ENCODE assay signal across 10 cellular contexts in genomic region chr19:8525401-8525684, GRCh38. TPM values are rescaled to one million over a fixed set of nuclear protein-coding genes. Genes with fewer than 3 reads are reported as not detected.
DNase-seq lines count a peak whose midpoint lies in the region; ATAC-seq and TF ChIP-seq lines count a peak whose summit lies in the region.
"Had no signal": no experiment of that assay in that cellular context is flagged by ENCODE, and none has a peak within 500 bp of the region (broad histone marks: within the 10 kb centered on the region; RNA-seq: fewer than 3 reads in every experiment).

No MANE protein-coding gene starts in this region.

- H3K36me3 ChIP-seq in DOHH2 (ENCODE audit: control insufficient read depth, low read length) (no peaks in the 10 kb centered on the region), WERI-Rb-1 (no peaks in the 10 kb centered on the region), rectal smooth muscle tissue (ENCODE audit: control insufficient read depth, insufficient read depth, low read length) (peaks cover 2% of the 10 kb centered on the region)

- TF ChIP-seq CTCF in DOHH2 (IDR thresholded peaks at IDR 0.05; ENCODE audit: low read depth, low read length, poor library complexity, severe bottlenecking) (peak; percentile 11), WERI-Rb-1 (IDR thresholded peaks at IDR 0.05; ENCODE audit: low read depth, low read length) (peak; percentile 56)

- no peaks in the 10 kb centered on the region for H3K4me1 ChIP-seq in DOHH2 (ENCODE audit: control insufficient read depth, low read length)
- peaks cover 2% of the 10 kb centered on the region for H3K4me1 ChIP-seq in right cardiac atrium (ENCODE audit: control insufficient read depth, insufficient read depth, low read length)
- H3K4me1 ChIP-seq in rectal smooth muscle tissue (ENCODE audit: control insufficient read depth, insufficient read depth, low read length) = peaks cover 2% of the 10 kb centered on the region

- no peak overlapping the region for H3K27ac ChIP-seq in DOHH2 (ENCODE audit: low read depth, low read length)
- H3K27ac ChIP-seq in WERI-Rb-1 = peak overlapping the region; percentile 75
- peak overlapping the region; percentile 43 for H3K27ac ChIP-seq in right cardiac atrium (ENCODE audit: low read length)
- peak overlapping the region; percentile 81 for H3K27ac ChIP-seq in rectal smooth muscle tissue (ENCODE audit: low read depth, low read length)

- H3K27me3 ChIP-seq in DOHH2 (ENCODE audit: control insufficient read depth, low read length) = no peaks in the 10 kb centered on the region
- no peaks in the 10 kb centered on the region for H3K27me3 ChIP-seq in WERI-Rb-1 (ENCODE audit: insufficient read depth, low read depth, severe bottlenecking)
- H3K27me3 ChIP-seq in right cardiac atrium (ENCODE audit: control insufficient read depth, insufficient read depth) = no peaks in the 10 kb centered on the region
- no peaks in the 10 kb centered on the region for H3K27me3 ChIP-seq in rectal smooth muscle tissue (ENCODE audit: control insufficient read depth, insufficient read depth, low read length)

- no peaks in the 10 kb centered on the region for H3K79me2 ChIP-seq in DOHH2 (ENCODE audit: control insufficient read depth, low read length)

- 14% methylated on average over 15 of the region's 15 CpGs for WGBS in right cardiac atrium

- H3K4me3 ChIP-seq in DOHH2 (ENCODE audit: low read length) = no peak overlapping the region
- H3K4me3 ChIP-seq in WERI-Rb-1 (ENCODE audit: low read depth, low read length) = peak overlapping the region; percentile 55
- peak overlapping the region; percentile 11 for H3K4me3 ChIP-seq in right cardiac atrium (ENCODE audit: low read length)
- H3K4me3 ChIP-seq in rectal smooth muscle tissue (ENCODE audit: low read length) = peak overlapping the region; percentile 75

- ATAC-seq in right cardiac atrium = no peak
- ATAC-seq in HG02588 (IDR thresholded peaks at IDR 0.05; ENCODE audit: unreplicated experiment) = no peak

- H3K9me3 ChIP-seq in DOHH2 (ENCODE audit: control insufficient read depth, insufficient read depth, low read length) (no peaks in the 10 kb centered on the region), WERI-Rb-1 (ENCODE audit: severe bottlenecking) (no peaks in the 10 kb centered on the region), right cardiac atrium (ENCODE audit: control insufficient read depth, low read length) (no peaks in the 10 kb centered on the region)

- H3K9ac ChIP-seq in rectal smooth muscle tissue (ENCODE audit: low read length) = peak overlapping the region; percentile 38

- no peak overlapping the region for H3K4me2 ChIP-seq in DOHH2 (ENCODE audit: low read length)

- no peaks in the 10 kb centered on the region for H3F3A ChIP-seq in DOHH2 (ENCODE audit: control insufficient read depth, insufficient read depth)

- no peaks in the 10 kb centered on the region for H4K20me1 ChIP-seq in DOHH2 (ENCODE audit: control insufficient read depth, insufficient read depth, low read depth, low read length)

- H3K9me2 ChIP-seq in DOHH2 (replicated peaks; ENCODE audit: control insufficient read depth, low read length) = no peaks in the 10 kb centered on the region

- DNase-seq in WERI-Rb-1 = no peak
- no peak for DNase-seq in right cardiac atrium
- DNase-seq in HUDEP-2 (lab: John Stamatoyannopoulos, UW; ENCODE audit: unreplicated experiment in 76 of 76) = no peak
- DNase-seq in NCI-H2196 (lab: John Stamatoyannopoulos, UW; ENCODE audit: unreplicated experiment) = no peak
- DNase-seq in HPDE6-E6E7 (ENCODE audit: extremely low spot score) = no peak

- intact Hi-C loops in right cardiac atrium (cut with DNase I) = no loop called here

RNA-seq across cellular contexts. Expression of gene ZNF414, which starts 11.4 kb away (rescaled TPM):
- total RNA-seq in right cardiac atrium = 10 to 100 TPM; 13.4 to 16.4 (median 16.1) TPM
- polyA plus RNA-seq in right cardiac atrium = 19.3 TPM

RNA-seq across cellular contexts. Expression of gene PRAM1, which starts 22.9 kb away (rescaled TPM):
- 1 to 10 TPM in 2 of 4 donors, under 1 TPM in 2; 0.31 to 3.1 (median 0.99) TPM for total RNA-seq in right cardiac atrium
- polyA plus RNA-seq in right cardiac atrium = 0.61 TPM
- total RNA-seq: Daoy, RPMI7951 had no signal

RNA-seq across cellular contexts. Expression of gene MYO1F, which starts 51.9 kb away (rescaled TPM):
- total RNA-seq in right cardiac atrium = 10 to 100 TPM; 11.3 to 23.2 (median 15.3) TPM
- 9.3 TPM for polyA plus RNA-seq in right cardiac atrium
- total RNA-seq: Daoy had no signal
